1 cellular context compared by ENCODE assay signal in genomic region chr5:150429410-150429873, GRCh38.
TF ChIP-seq lines count a peak whose summit lies in the region.

No MANE protein-coding gene starts in this region.

TF ChIP-seq in HepG2, 621 proteins besides CTCF, POLR2A, EP300 and RAD21 (continued from another document):
- TF ChIP-seq ZBTB40 (IDR thresholded peaks at IDR 0.05) (no peak), ZBTB40 (CRISPR knock-in tag; IDR thresholded peaks at IDR 0.05) (no peak), FOSL1 (CRISPR knock-in tag; IDR thresholded peaks at IDR 0.05; ENCODE audit: borderline replicate concordance) (no peak), AKAP8 (CRISPR knock-in tag; IDR thresholded peaks at IDR 0.05) (no peak), ZBTB1 (CRISPR knock-in tag; IDR thresholded peaks at IDR 0.05; ENCODE audit: borderline replicate concordance) (no peak), ZNF333 (CRISPR knock-in tag; IDR thresholded peaks at IDR 0.05; ENCODE audit: borderline replicate concordance) (no peak), ZFP37 (CRISPR knock-in tag; IDR thresholded peaks at IDR 0.05; ENCODE audit: borderline replicate concordance) (no peak), SRSF9 (IDR thresholded peaks at IDR 0.05; ENCODE audit: borderline replicate concordance, insufficient read depth, low read depth, low read length, poor library complexity, severe bottlenecking) (no peak), ARID5B (CRISPR knock-in tag; IDR thresholded peaks at IDR 0.05) (no peak), SRF (IDR thresholded peaks at IDR 0.05; ENCODE audit: low read depth, low read length) (no peak), ELK4 (CRISPR knock-in tag; IDR thresholded peaks at IDR 0.05; ENCODE audit: borderline replicate concordance) (no peak), THAP9 (CRISPR knock-in tag; IDR thresholded peaks at IDR 0.05; ENCODE audit: borderline replicate concordance) (no peak), NPAS2 (CRISPR knock-in tag; IDR thresholded peaks at IDR 0.05; ENCODE audit: borderline replicate concordance) (no peak), SOX5 (CRISPR knock-in tag; IDR thresholded peaks at IDR 0.05; ENCODE audit: borderline replicate concordance) (no peak), SP5 (CRISPR knock-in tag; IDR thresholded peaks at IDR 0.05; ENCODE audit: borderline replicate concordance, low read depth) (no peak), ZNF788 (CRISPR knock-in tag; IDR thresholded peaks at IDR 0.05; ENCODE audit: borderline replicate concordance) (0 out of 2 replicates have a peak, but pooled peaks have one; percentile 42), HNF4G (IDR thresholded peaks at IDR 0.05; ENCODE audit: borderline replicate concordance, low read depth, low read length) (peak; percentile 67), HNF4G (CRISPR knock-in tag; IDR thresholded peaks at IDR 0.05; ENCODE audit: borderline replicate concordance, low read depth) (peak; percentile 46; the same call in 1 of the 2 replicates), MTA1 (CRISPR knock-in tag; IDR thresholded peaks at IDR 0.05; ENCODE audit: borderline replicate concordance) (peak; percentile 83; the same call in 1 of the 2 replicates), EZH2 (conservative IDR thresholded peaks at IDR 0.05; ENCODE audit: low read depth, low read length) (no peak), ZNF674 (CRISPR knock-in tag; IDR thresholded peaks at IDR 0.05; ENCODE audit: low read depth) (no peak), ISL2 (CRISPR knock-in tag; IDR thresholded peaks at IDR 0.05) (no peak), ZFX (CRISPR knock-in tag; IDR thresholded peaks at IDR 0.05; ENCODE audit: low read depth) (0 out of 2 replicates have a peak, but pooled peaks have one; percentile 28), PRDM10 (CRISPR knock-in tag; IDR thresholded peaks at IDR 0.05; ENCODE audit: low read depth) (no peak), CBX2 (IDR thresholded peaks at IDR 0.05; ENCODE audit: low read depth, low read length) (no peak), CBX2 (CRISPR knock-in tag; IDR thresholded peaks at IDR 0.05; ENCODE audit: low read depth) (no peak), ATF7 (IDR thresholded peaks at IDR 0.05) (peak; percentile 94), ATF7 (CRISPR knock-in tag; IDR thresholded peaks at IDR 0.05) (no peak)
